2 cellular contexts compared by ENCODE assay signal in the genomic region with DNA sequence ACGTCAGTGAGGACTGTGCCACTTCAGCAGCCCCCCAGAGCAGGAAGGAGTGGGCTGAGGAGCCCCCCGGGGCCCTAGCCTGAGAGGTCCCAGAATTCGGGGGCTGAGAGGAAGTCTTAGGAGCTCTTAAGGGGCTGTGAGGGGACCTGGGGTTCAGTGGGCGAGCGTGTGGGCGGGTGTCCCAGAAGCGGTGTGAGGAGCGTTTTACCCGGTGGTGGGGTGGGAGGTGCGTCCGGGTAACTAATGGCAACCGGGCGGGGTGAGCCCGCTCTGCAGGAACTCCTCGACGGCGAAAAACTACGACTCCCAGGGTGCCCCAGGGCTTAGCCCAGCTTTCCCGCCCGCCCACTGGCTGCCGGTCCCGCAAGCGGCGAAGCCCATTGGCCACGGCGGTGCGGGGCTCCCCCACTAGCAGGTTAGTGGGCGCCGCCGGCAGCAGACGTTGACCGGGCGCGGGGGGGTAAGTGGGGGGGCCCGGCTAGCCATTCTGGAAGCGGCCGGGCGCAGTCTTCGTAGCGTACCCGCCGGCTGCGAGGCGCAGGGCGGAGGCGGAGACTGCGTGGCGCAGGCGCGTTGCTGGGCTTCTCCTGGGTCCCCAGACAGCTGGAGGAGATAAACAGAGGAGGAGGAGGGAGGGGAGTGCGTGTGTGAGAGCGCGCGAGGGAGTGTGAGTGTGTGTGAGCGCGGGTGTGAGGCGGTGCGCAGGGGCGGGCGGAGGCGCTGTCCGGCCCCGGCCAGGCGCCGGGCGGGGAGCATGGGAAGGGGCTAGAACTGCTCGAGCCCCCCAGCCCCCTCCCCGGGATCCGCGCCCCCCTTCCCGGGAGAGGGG.
TF ChIP-seq lines count a peak whose summit lies in the region.

A gene with protein sequence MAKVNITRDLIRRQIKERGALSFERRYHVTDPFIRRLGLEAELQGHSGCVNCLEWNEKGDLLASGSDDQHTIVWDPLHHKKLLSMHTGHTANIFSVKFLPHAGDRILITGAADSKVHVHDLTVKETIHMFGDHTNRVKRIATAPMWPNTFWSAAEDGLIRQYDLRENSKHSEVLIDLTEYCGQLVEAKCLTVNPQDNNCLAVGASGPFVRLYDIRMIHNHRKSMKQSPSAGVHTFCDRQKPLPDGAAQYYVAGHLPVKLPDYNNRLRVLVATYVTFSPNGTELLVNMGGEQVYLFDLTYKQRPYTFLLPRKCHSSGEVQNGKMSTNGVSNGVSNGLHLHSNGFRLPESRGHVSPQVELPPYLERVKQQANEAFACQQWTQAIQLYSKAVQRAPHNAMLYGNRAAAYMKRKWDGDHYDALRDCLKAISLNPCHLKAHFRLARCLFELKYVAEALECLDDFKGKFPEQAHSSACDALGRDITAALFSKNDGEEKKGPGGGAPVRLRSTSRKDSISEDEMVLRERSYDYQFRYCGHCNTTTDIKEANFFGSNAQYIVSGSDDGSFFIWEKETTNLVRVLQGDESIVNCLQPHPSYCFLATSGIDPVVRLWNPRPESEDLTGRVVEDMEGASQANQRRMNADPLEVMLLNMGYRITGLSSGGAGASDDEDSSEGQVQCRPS (plus strand): TSS at position 579 of the 829 bp plus-strand sequence. CDS start 26,423 bp downstream, outside the sequence.

TF ChIP-seq in IMR-90, 13 proteins besides CTCF, POLR2A, EP300 and RAD21:
- TF ChIP-seq, protein P1, sequence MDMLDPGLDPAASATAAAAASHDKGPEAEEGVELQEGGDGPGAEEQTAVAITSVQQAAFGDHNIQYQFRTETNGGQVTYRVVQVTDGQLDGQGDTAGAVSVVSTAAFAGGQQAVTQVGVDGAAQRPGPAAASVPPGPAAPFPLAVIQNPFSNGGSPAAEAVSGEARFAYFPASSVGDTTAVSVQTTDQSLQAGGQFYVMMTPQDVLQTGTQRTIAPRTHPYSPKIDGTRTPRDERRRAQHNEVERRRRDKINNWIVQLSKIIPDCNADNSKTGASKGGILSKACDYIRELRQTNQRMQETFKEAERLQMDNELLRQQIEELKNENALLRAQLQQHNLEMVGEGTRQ (IDR thresholded peaks at IDR 0.05; ENCODE audit: low read depth, low read length), result peak; percentile 19; the same call in 1 of the 2 replicates
- TF ChIP-seq MAZ (IDR thresholded peaks at IDR 0.05; ENCODE audit: borderline replicate concordance, low read depth, low read length), result peak; percentile 85; the same call in 1 of the 2 replicates
- TF ChIP-seq BHLHE40 (IDR thresholded peaks at IDR 0.05; ENCODE audit: low read depth, low read length), result no peak
- peak; percentile 39; the same call in 1 of the 2 replicates for TF ChIP-seq MXI1 (IDR thresholded peaks at IDR 0.05; ENCODE audit: borderline replicate concordance, low read depth, low read length)

TF ChIP-seq in endothelial cell of umbilical vein, 7 proteins besides CTCF, POLR2A, EP300 and RAD21:
- TF ChIP-seq POLR2AphosphoS5 (IDR thresholded peaks at IDR 0.05; ENCODE audit: insufficient read depth, low read depth, low read length), result peak; percentile 44
- TF ChIP-seq, protein P2, sequence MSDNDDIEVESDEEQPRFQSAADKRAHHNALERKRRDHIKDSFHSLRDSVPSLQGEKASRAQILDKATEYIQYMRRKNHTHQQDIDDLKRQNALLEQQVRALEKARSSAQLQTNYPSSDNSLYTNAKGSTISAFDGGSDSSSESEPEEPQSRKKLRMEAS (IDR thresholded peaks at IDR 0.05; ENCODE audit: insufficient read depth, insufficient read length), result no peak
- no peak for TF ChIP-seq JUN (IDR thresholded peaks at IDR 0.05; ENCODE audit: borderline replicate concordance, insufficient read depth, insufficient read length, low read depth)
- TF ChIP-seq MYC (IDR thresholded peaks at IDR 0.05; ENCODE audit: low read depth, low read length), result no peak
